In genomic region chr17:66386789-66387351, GRCh38 we compare ENCODE assay signal across 13 cellular contexts.
DNase-seq lines count a peak whose midpoint lies in the region; ATAC-seq and TF ChIP-seq lines count a peak whose summit lies in the region.
"Had no signal": no experiment of that assay in that cellular context is flagged by ENCODE, and none has a peak within 500 bp of the region (broad histone marks: within the 10 kb centered on the region; RNA-seq: fewer than 3 reads in every experiment).

No MANE protein-coding gene starts in this region.

- H3K27ac Mint-ChIP-seq in activated T-cell treated with anti-CD3 and anti-CD28 coated beads, Interleukin-2, amount 50 U/mL, for 24 hours: peak overlapping the region; percentile 67
- H3K27ac Mint-ChIP-seq in H9: no peak overlapping the region; a peak in 1 of 7 replicates
- H3K27ac Mint-ChIP-seq: mesothelial cell of epicardium had no signal

- no peak for ATAC-seq in activated T-cell treated with anti-CD3 and anti-CD28 coated beads, Interleukin-2, amount 50 U/mL, for 4 hours
- peak; percentile 93 for ATAC-seq in esophagus mucosa
- ATAC-seq: heart left ventricle, sciatic nerve had no signal

- no peak overlapping the region for H3K9ac ChIP-seq in OCI-LY1 (ENCODE audit: low read length)
- H3K9ac ChIP-seq in H9 (ENCODE audit: extremely low read depth, insufficient read length, low read length): no peak overlapping the region

- H3K27ac ChIP-seq in OCI-LY1 (ENCODE audit: low read depth, low read length, poor library complexity, severe bottlenecking): peak overlapping the region; percentile 48
- no peak overlapping the region for H3K27ac ChIP-seq in H9 (ENCODE audit: insufficient read length, low read depth, low read length)
- H3K27ac ChIP-seq: heart left ventricle, VCaP had no signal

- peaks cover 21% of the 10 kb centered on the region for H3K4me1 ChIP-seq in OCI-LY1 (ENCODE audit: insufficient read depth, low read length, severe bottlenecking)
- H3K4me1 ChIP-seq in H9 (ENCODE audit: insufficient read depth, low read length): peaks cover 6% of the 10 kb centered on the region; the same call in 1 of the 2 replicates

- H3K23ac ChIP-seq in H9 (ENCODE audit: insufficient read length, low read depth, low read length): no peak overlapping the region

- H4K8ac ChIP-seq in H9 (replicated peaks; ENCODE audit: insufficient read length, low read depth, low read length): no peak overlapping the region

- H3K23me2 ChIP-seq in H9 (ENCODE audit: insufficient read length, low read depth, low read length, poor library complexity, severe bottlenecking): no peaks in the 10 kb centered on the region

- no peak overlapping the region for H2BK120ac ChIP-seq in H9 (ENCODE audit: low read depth, low read length, poor library complexity, severe bottlenecking)

- H3K4me3 ChIP-seq in OCI-LY1 (ENCODE audit: low read depth, low read length, poor library complexity, severe bottlenecking): no peak overlapping the region
- H3K4me3 ChIP-seq: heart left ventricle had no signal

- H3F3A ChIP-seq in OCI-LY1 (ENCODE audit: insufficient read depth, low read length): no peaks in the 10 kb centered on the region

- no peak overlapping the region for H4K5ac ChIP-seq in H9 (ENCODE audit: insufficient read length, low read depth, low read length)

- H3K18ac ChIP-seq in H9 (ENCODE audit: insufficient read length, low read depth, low read length): no peak overlapping the region

- no peak overlapping the region for H3K4me3 Mint-ChIP-seq in activated T-cell treated with anti-CD3 and anti-CD28 coated beads, Interleukin-2, amount 50 U/mL, for 24 hours
- H3K4me3 Mint-ChIP-seq in activated T-cell treated with anti-CD3 and anti-CD28 coated beads, Interleukin-2, amount 50 U/mL, for 4 hours: no peak overlapping the region
- H3K4me3 Mint-ChIP-seq in H9: no peak overlapping the region
- H3K4me3 Mint-ChIP-seq: mesothelial cell of epicardium had no signal

- peaks cover 65% of the 10 kb centered on the region for H3K36me3 Mint-ChIP-seq in activated T-cell treated with anti-CD3 and anti-CD28 coated beads, Interleukin-2, amount 50 U/mL, for 24 hours (ENCODE audit: low read depth)
- peaks cover 26% of the 10 kb centered on the region for H3K36me3 Mint-ChIP-seq in activated T-cell treated with anti-CD3 and anti-CD28 coated beads, Interleukin-2, amount 50 U/mL, for 4 hours (ENCODE audit: insufficient read depth)
- H3K36me3 Mint-ChIP-seq in H9 (ENCODE audit: insufficient read depth in 1 of 3, low read depth in 3 of 3): peaks cover 2 to 6% (median 3%) of the 10 kb centered on the region in 3 experiments; a peak in 4 of 7 replicates

- no CpG with 5 or more reads among the region's 2 CpGs for WGBS in H9 (ENCODE audit: extremely low coverage, insufficient read length, low lambda C conversion rate)

- H3K79me1 ChIP-seq in H9 (ENCODE audit: insufficient read depth, low read depth, low read length, poor library complexity, severe bottlenecking): peaks cover 2% of the 10 kb centered on the region

- H3K14ac ChIP-seq in H9 (ENCODE audit: insufficient read depth, low read length): no peak overlapping the region

- no peaks in the 10 kb centered on the region for H3K9me3 Mint-ChIP-seq in activated T-cell treated with anti-CD3 and anti-CD28 coated beads, Interleukin-2, amount 50 U/mL, for 24 hours
- H3K9me3 Mint-ChIP-seq in activated T-cell treated with anti-CD3 and anti-CD28 coated beads, Interleukin-2, amount 50 U/mL, for 4 hours: no peaks in the 10 kb centered on the region
- H3K9me3 Mint-ChIP-seq in H9: no peaks in the 10 kb centered on the region; a peak in 1 of 5 replicates

- no peak overlapping the region for H3T11ph ChIP-seq in H9 (ENCODE audit: low read length)

- no peak overlapping the region for H2AK5ac ChIP-seq in H9 (ENCODE audit: insufficient read length, low read length)

- no peak overlapping the region for H2BK20ac ChIP-seq in H9 (ENCODE audit: low read depth, low read length, poor library complexity, severe bottlenecking)

- no peak overlapping the region for H4K91ac ChIP-seq in H9 (ENCODE audit: insufficient read length, low read depth, low read length)

- no peak overlapping the region for H3K56ac ChIP-seq in H9 (ENCODE audit: insufficient read length, low read depth, low read length)

- H3K9me2 ChIP-seq in OCI-LY1 (ENCODE audit: low read depth, low read length): no peaks in the 10 kb centered on the region

- H3K4me1 Mint-ChIP-seq in activated T-cell treated with anti-CD3 and anti-CD28 coated beads, Interleukin-2, amount 50 U/mL, for 24 hours (ENCODE audit: low read depth): peaks cover 72% of the 10 kb centered on the region
- peaks cover 67% of the 10 kb centered on the region for H3K4me1 Mint-ChIP-seq in activated T-cell treated with anti-CD3 and anti-CD28 coated beads, Interleukin-2, amount 50 U/mL, for 4 hours (ENCODE audit: low read depth)
- peaks cover 13 to 19% of the 10 kb centered on the region in 2 experiments for H3K4me1 Mint-ChIP-seq in H9

- no peaks in the 10 kb centered on the region; the same call in 1 of the 2 replicates for H3K36me3 ChIP-seq in OCI-LY1 (ENCODE audit: insufficient read depth, low read length)

- TF ChIP-seq CTCF in OCI-LY1 (IDR thresholded peaks at IDR 0.05; ENCODE audit: low read length) (no peak), H9 (conservative IDR thresholded peaks at IDR 0.05) (no peak)

- DNase-seq in activated T-cell treated with anti-CD3 and anti-CD28 coated beads, Interleukin-2, amount 50 U/mL, for 24 hours: no peak
- DNase-seq in activated T-cell treated with anti-CD3 and anti-CD28 coated beads, Interleukin-2, amount 50 U/mL, for 4 hours: no peak
- DNase-seq in stimulated activated CD8-positive, alpha-beta memory T cell treated with anti-CD3 and anti-CD28 coated beads, Interleukin-4, amount 100 ng/mL, for 48 hours: peak; percentile 17
- DNase-seq in NCI-H2029 (lab: John Stamatoyannopoulos, UW): no peak
- DNase-seq in stimulated activated CD4-positive, alpha-beta T cell treated with anti-CD3 and anti-CD28 coated beads, Interleukin-4, amount 100 ng/mL, for 1 hour: no peak
- no peak for DNase-seq in H9
- DNase-seq: activated gamma-delta T cell treated with Interleukin-2 at 50 U/mL for 16 hours, heart left ventricle had no signal

- H3K79me2 ChIP-seq in OCI-LY1 (ENCODE audit: insufficient read depth, low read length) (0 out of 2 replicates have a peak, but pooled peaks cover 3% of the 10 kb centered on the region), H9 (ENCODE audit: insufficient read depth, low read length) (no peaks in the 10 kb centered on the region)

- no peak overlapping the region for H2BK12ac ChIP-seq in H9 (ENCODE audit: insufficient read length, low read depth, low read length)

- no peak overlapping the region for H2BK15ac ChIP-seq in H9 (ENCODE audit: low read depth, low read length)

- no peaks in the 10 kb centered on the region for H3K9me3 ChIP-seq in OCI-LY1 (ENCODE audit: low read length)
- H3K9me3 ChIP-seq in H9 (ENCODE audit: control insufficient read depth, low read depth, low read length): no peaks in the 10 kb centered on the region
- H3K9me3 ChIP-seq: heart left ventricle had no signal

- H2AFZ ChIP-seq in OCI-LY1 (ENCODE audit: low read length) (no peak overlapping the region), H9 (ENCODE audit: low read length) (no peak overlapping the region)

- H3K4me2 ChIP-seq in OCI-LY1 (ENCODE audit: low read length) (no peak overlapping the region), H9 (ENCODE audit: insufficient read depth, insufficient read length, low read length) (no peak overlapping the region)

- H3K27me3 ChIP-seq in OCI-LY1 (ENCODE audit: insufficient read depth, low read length): no peaks in the 10 kb centered on the region
- H3K27me3 ChIP-seq in H9 (ENCODE audit: insufficient read depth, low read length): no peaks in the 10 kb centered on the region
- H3K27me3 ChIP-seq: heart left ventricle had no signal

- H2BK5ac ChIP-seq in H9 (ENCODE audit: insufficient read length, low read length): no peak overlapping the region

- H4K20me1 ChIP-seq in OCI-LY1 (ENCODE audit: insufficient read depth, low read length) (no peaks in the 10 kb centered on the region), H9 (ENCODE audit: control insufficient read depth, insufficient read depth, insufficient read length) (no peaks in the 10 kb centered on the region)

- H3K4ac ChIP-seq in H9 (ENCODE audit: low read depth, low read length): no peak overlapping the region

- H3K27me3 Mint-ChIP-seq in activated T-cell treated with anti-CD3 and anti-CD28 coated beads, Interleukin-2, amount 50 U/mL, for 24 hours: no peaks in the 10 kb centered on the region
- no peaks in the 10 kb centered on the region for H3K27me3 Mint-ChIP-seq in activated T-cell treated with anti-CD3 and anti-CD28 coated beads, Interleukin-2, amount 50 U/mL, for 4 hours (ENCODE audit: low read depth)
- no peaks in the 10 kb centered on the region for H3K27me3 Mint-ChIP-seq in H9 (ENCODE audit: low read depth)
